In the genomic region with DNA sequence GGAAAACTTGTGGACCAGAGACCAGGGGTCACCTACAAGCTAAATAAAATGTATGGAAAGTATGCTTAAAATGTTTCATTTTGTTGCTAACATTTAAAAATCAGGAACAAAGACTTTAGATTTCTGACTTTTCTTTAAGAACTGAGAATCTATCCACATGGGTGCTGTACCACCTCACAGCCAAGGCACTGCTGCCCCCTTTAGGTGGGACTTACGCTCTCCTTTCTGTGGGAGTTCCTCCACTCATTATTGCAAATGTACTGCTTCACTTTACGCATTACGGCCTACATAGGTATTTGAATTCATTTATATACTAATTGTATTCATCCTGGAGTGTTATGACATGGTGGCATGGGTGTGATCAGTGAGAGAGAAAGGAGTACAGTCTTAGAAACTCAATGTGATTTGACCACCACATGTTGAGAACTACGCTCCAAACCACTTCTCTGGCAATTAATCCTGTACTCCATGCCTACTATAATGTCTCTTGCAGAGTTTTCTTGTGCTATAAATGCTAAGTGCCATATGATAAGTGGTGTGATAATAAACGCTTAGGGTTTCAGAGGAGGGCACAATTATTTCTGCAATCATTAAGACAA, we compare ENCODE assay signal across 8 cellular contexts. TPM values are rescaled to one million over a fixed set of nuclear protein-coding genes. Genes with fewer than 3 reads are reported as not detected.
DNase-seq lines count a peak whose midpoint lies in the region; ATAC-seq and TF ChIP-seq lines count a peak whose summit lies in the region.

No MANE protein-coding gene starts in this region.

- peak in 1 of 4 donors; percentile 59 for ATAC-seq in heart left ventricle
- ATAC-seq in HG03175 (IDR thresholded peaks at IDR 0.05; ENCODE audit: unreplicated experiment) = peak; percentile 60
- ATAC-seq in RWPE2 (ENCODE audit: low read depth) = peak; percentile 58; the same call in 1 of the 3 replicates
- ATAC-seq in left colon = peak; percentile 71

- peaks cover 0 to 4% (median 0%) of the 10 kb centered on the region in 12 donors for H3K4me1 ChIP-seq in heart left ventricle
- no peaks in the 10 kb centered on the region for H3K4me1 ChIP-seq in RWPE2 (ENCODE audit: insufficient read depth, poor library complexity, severe bottlenecking)
- peaks cover 0 to 1% of the 10 kb centered on the region in 2 donors for H3K4me1 ChIP-seq in adrenal gland (replicated peaks in 1 of 2)

- DNase-seq in heart left ventricle (peak in 2 of 5 donors; percentile 22 to 31), cardiac septum (ENCODE audit: low spot score) (no peak), RWPE2 (ENCODE audit: low spot score) (no peak), adrenal gland (peak in 5 of 7 donors; percentile 26 to 62 (median 34)), left colon (peak in 1 of 2 donors; percentile 60), dedifferentiated amniotic fluid mesenchymal stem cell (ENCODE audit: extremely low spot score) (no peak)
- peak; percentile 6 to 19 for DNase-seq in stimulated activated CD8-positive, alpha-beta memory T cell treated with anti-CD3 and anti-CD28 coated beads, Interleukin-4, amount 100 ng/mL, for 4 hours (ENCODE audit: low read depth in 2 of 2, low spot score in 1 of 2)

- H3K9me3 ChIP-seq in heart left ventricle (no peaks in the 10 kb centered on the region), RWPE2 (ENCODE audit: severe bottlenecking) (no peaks in the 10 kb centered on the region), adrenal gland (replicated peaks in 1 of 3) (no peaks in the 10 kb centered on the region)

- no peak overlapping the region for H3K4me3 ChIP-seq in heart left ventricle
- H3K4me3 ChIP-seq in RWPE2 (ENCODE audit: severe bottlenecking) = no peak overlapping the region
- H3K4me3 ChIP-seq in adrenal gland = no peak overlapping the region

- TF ChIP-seq POLR2A in heart left ventricle (IDR thresholded peaks at IDR 0.05) (no peak), adrenal gland (IDR thresholded peaks at IDR 0.05) (no peak)

- H3K27ac ChIP-seq in heart left ventricle (no peak overlapping the region), RWPE2 (ENCODE audit: poor library complexity, severe bottlenecking) (no peak overlapping the region), adrenal gland (no peak overlapping the region)

- intact Hi-C loops in heart left ventricle (cut with DNase I) (loop anchor here in 5 of 10 donors (10.0 kb wide), 3 partner anchors 101 to 351 kb away; no protein-coding TSS in a partner anchor), cardiac septum (cut with DNase I) (loop anchor here (10.0 kb wide), 1 partner anchor 171 kb away; no protein-coding TSS in a partner anchor), adrenal gland (cut with DNase I) (loop anchor here (10.0 kb wide), 3 partner anchors 101 to 351 kb away; no protein-coding TSS in a partner anchor), left colon (cut with DNase I, micrococcal nuclease) (no loop called here)

- TF ChIP-seq CTCF in heart left ventricle (IDR thresholded peaks at IDR 0.05) (peak; percentile 34 to 65 (median 52)), RWPE2 (IDR thresholded peaks at IDR 0.05; ENCODE audit: poor library complexity, severe bottlenecking) (peak; percentile 75), adrenal gland (IDR thresholded peaks at IDR 0.05) (peak in 5 of 6 experiments; percentile 20 to 49 (median 28))

- H3K36me3 ChIP-seq in heart left ventricle (no peaks in the 10 kb centered on the region), RWPE2 (ENCODE audit: low read depth) (no peaks in the 10 kb centered on the region), adrenal gland (replicated peaks in 1 of 2) (no peaks in the 10 kb centered on the region)

- 56 to 69% (median 67%) methylated on average over 5 of the region's 5 CpGs for WGBS in heart left ventricle, 4 donors
- 64 to 78% (median 72%) methylated on average over 5 of the region's 5 CpGs for WGBS in adrenal gland, 4 donors

- H3K27me3 ChIP-seq in heart left ventricle (no peaks in the 10 kb centered on the region), RWPE2 (ENCODE audit: insufficient read depth, poor library complexity, severe bottlenecking) (peaks cover 2% of the 10 kb centered on the region), adrenal gland (no peaks in the 10 kb centered on the region)

RNA-seq across cellular contexts. Expression of gene CETN3, which starts 24.7 kb away (rescaled TPM):
- 10 to 100 TPM in 8 of 9 donors, 1 to 10 TPM in 1; 9.3 to 22.9 (median 18.9) TPM for total RNA-seq in heart left ventricle
- polyA plus RNA-seq in heart left ventricle = 10 to 100 TPM; 13.5 to 28.3 TPM
- 16.0 TPM for total RNA-seq in cardiac septum
- total RNA-seq in adrenal gland = 10 to 100 TPM in 6 of 8 donors, 1 to 10 TPM in 2; 5.0 to 28.9 (median 18.6) TPM
- polyA plus RNA-seq in adrenal gland = 10 to 100 TPM; 20.4 to 59.2 (median 29.9) TPM
- 10 to 100 TPM; 15.0 to 16.5 TPM for total RNA-seq in left colon

RNA-seq across cellular contexts. Expression of gene MBLAC2, which starts 40.4 kb away (rescaled TPM):
- 1 to 10 TPM; 2.4 to 5.3 (median 3.7) TPM for total RNA-seq in heart left ventricle
- polyA plus RNA-seq in heart left ventricle = 1 to 10 TPM; 1.3 to 1.4 TPM
- 2.9 TPM for total RNA-seq in cardiac septum
- total RNA-seq in adrenal gland = 1 to 10 TPM; 3.7 to 7.1 (median 5.2) TPM
- 1 to 10 TPM; 1.3 to 8.8 (median 1.4) TPM for polyA plus RNA-seq in adrenal gland
- 1 to 10 TPM; 4.1 to 4.5 TPM for total RNA-seq in left colon

RNA-seq across cellular contexts. Expression of gene POLR3G, which starts 40.4 kb away (rescaled TPM):
- total RNA-seq in heart left ventricle = 1 to 10 TPM in 3 of 9 donors, under 1 TPM in 6; 0.30 to 1.6 (median 0.67) TPM
- under 1 TPM; 0.57 to 0.62 TPM for polyA plus RNA-seq in heart left ventricle
- total RNA-seq in cardiac septum = 0.97 TPM
- 1 to 10 TPM in 1 of 8 donors, under 1 TPM in 5, not detected in 2; 0.30 to 1.2 (median 0.78) TPM for total RNA-seq in adrenal gland
- polyA plus RNA-seq in adrenal gland = 1 to 10 TPM; 1.0 to 2.4 (median 2.1) TPM
- total RNA-seq in left colon = 1 to 10 TPM; 1.3 to 1.4 TPM

Comparison
In these comparisons a context has a peak if more than half of its experiments do, and no peak if none do; other contexts are left out.
1. DNase-seq: peak in adrenal gland (5 of 7) and stimulated activated CD8-positive, alpha-beta memory T cell treated with anti-CD3 and anti-CD28 coated beads, Interleukin-4, amount 100 ng/mL, for 4 hours (2 of 2); none in cardiac septum (single experiment), RWPE2 (single experiment) and dedifferentiated amniotic fluid mesenchymal stem cell (single experiment).
2. intact Hi-C loops: an anchor here in cardiac septum (10.0 kb wide) and adrenal gland (10.0 kb wide); none called in left colon.
3. Peak in every context shown above with its lines, with median percentiles within 50 percentile points of each other: CTCF ChIP-seq.